13 cellular contexts compared by ENCODE assay signal in genomic region chr14:19402097-19402496, GRCh38. TPM values are rescaled to one million over a fixed set of nuclear protein-coding genes. Genes with fewer than 3 reads are reported as not detected.
"Had no signal": no experiment of that assay in that cellular context is flagged by ENCODE, and none has a peak within 500 bp of the region (broad histone marks: within the 10 kb centered on the region; RNA-seq: fewer than 3 reads in every experiment).

No MANE protein-coding gene starts in this region.

RNA-seq across cellular contexts. Expression of gene POTEG, which starts 32.0 kb away (rescaled TPM):
- total RNA-seq: stomach, subcutaneous adipose tissue, suprapubic skin, temporal lobe, thoracic aorta, tibial nerve, transverse colon, upper lobe of left lung, upper lobe of right lung, ureter, urinary bladder, uterus, vagina had no signal
- polyA plus RNA-seq: stomach, urinary bladder had no signal
